ENCODE assay signal across 15 cellular contexts in the genomic region with DNA sequence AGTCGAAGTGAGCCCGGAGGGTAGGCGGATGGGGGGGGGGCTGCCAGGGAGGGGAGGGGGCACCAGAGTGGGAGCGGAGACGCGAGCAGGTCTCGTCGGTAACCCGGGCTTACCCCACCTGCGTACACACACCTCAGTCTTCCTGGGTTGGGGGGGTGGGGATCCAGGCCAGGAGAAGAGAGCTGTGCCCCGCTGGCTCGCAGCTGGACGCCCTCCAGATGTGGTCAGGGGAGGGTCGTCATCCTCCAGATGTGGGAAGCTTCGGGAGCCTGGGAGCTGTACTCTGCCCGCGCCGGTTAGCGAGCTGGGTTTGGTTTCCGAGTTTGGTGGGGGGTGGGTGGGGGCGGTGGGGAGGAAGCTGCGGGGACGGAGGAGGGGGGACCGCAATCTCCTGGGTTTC. TPM values are rescaled to one million over a fixed set of nuclear protein-coding genes. Genes with fewer than 3 reads are reported as not detected.
DNase-seq lines count a peak whose midpoint lies in the region; ATAC-seq, FAIRE-seq and TF ChIP-seq lines count a peak whose summit lies in the region.
"Had no signal": no experiment of that assay in that cellular context is flagged by ENCODE, and none has a peak within 500 bp of the region (broad histone marks: within the 10 kb centered on the region; RNA-seq: fewer than 3 reads in every experiment).

No MANE protein-coding gene starts in this region.

- BruUV-seq in GM12878 (replicated peaks; lab: Mats Ljungman, UMichigan), result no TSS peak

- POLR2A ChIA-PET in GM12878 (lab: Charles Lee), result interaction anchor here (0.8 kb wide), 1 partner anchor 57 kb away, joined by 3 read pairs; no protein-coding TSS in a partner anchor

- SMC1A ChIA-PET in GM12878 (lab: Charles Lee; ENCODE audit: uncharacterized antibody, unreplicated experiment), result interaction anchor here (1.1 kb wide), 1 partner anchor 66 kb away, joined by 3 read pairs; no protein-coding TSS in a partner anchor

- H3K9me3 Mint-ChIP-seq in immature natural killer cell, result no peaks in the 10 kb centered on the region
- H3K9me3 Mint-ChIP-seq: activated naive CD4-positive, alpha-beta T cell treated with anti-CD3 and anti-CD28 coated beads, Interleukin-2, amount 10 ng/mL, durations not matched to agents 7 days and 5 days; natural killer cell treated with Interleukin-12 subunit alpha and Interleukin-12 subunit beta and Interleukin-15 and Interleukin-18, amount 100 ng/mL, for 72 hours had no signal

- no peak for TF ChIP-seq EP300 in GM12878 (IDR thresholded peaks at IDR 0.05; ENCODE audit: borderline replicate concordance in 1 of 2, control insufficient read depth in 1 of 2, low read depth in 2 of 2, low read length in 2 of 2)

- no peak for TF ChIP-seq CTCF in right atrium auricular region (IDR thresholded peaks at IDR 0.05)
- no peak for TF ChIP-seq CTCF in heart right ventricle (IDR thresholded peaks at IDR 0.05)
- TF ChIP-seq CTCF in GM12878 (IDR thresholded peaks at IDR 0.05 in 2 of 3, conservative IDR thresholded peaks at IDR 0.05 in 1 of 3; ENCODE audit: control insufficient read depth in 2 of 3, extremely low read depth in 1 of 3, insufficient read depth in 1 of 3, low read depth in 3 of 3, low read length in 3 of 3), result no peak
- TF ChIP-seq CTCF in brain microvascular endothelial cell (IDR thresholded peaks at IDR 0.05; ENCODE audit: low read depth, low read length, missing control alignments), result no peak

- 1 to 2% methylated on average over 23 to 24 of the region's 24 CpGs for WGBS in heart right ventricle, 2 donors
- 11% methylated on average over 9 of the region's 24 CpGs for WGBS in GM12878 (ENCODE audit: insufficient coverage, insufficient replicate concordance, low lambda C conversion rate, missing lambda C conversion rate)
- 2% methylated on average over 24 of the region's 24 CpGs for WGBS in urinary bladder

- H3K9me3 ChIP-seq in right atrium auricular region, result no peaks in the 10 kb centered on the region
- no peaks in the 10 kb centered on the region for H3K9me3 ChIP-seq in heart right ventricle
- no peaks in the 10 kb centered on the region for H3K9me3 ChIP-seq in GM12878 (replicated peaks; ENCODE audit: control insufficient read depth, insufficient read depth, low read length)

- H3K27ac ChIP-seq in right atrium auricular region, result peak overlapping the region in 1 of 2 donors; percentile 33
- H3K27ac ChIP-seq in heart right ventricle, result no peak overlapping the region
- no peak overlapping the region for H3K27ac ChIP-seq in GM12878 (ENCODE audit: control insufficient read depth, insufficient read depth)
- no peak overlapping the region for H3K27ac ChIP-seq in urinary bladder (ENCODE audit: low read depth)
- no peak overlapping the region for H3K27ac ChIP-seq in brain microvascular endothelial cell

- H3K4me1 Mint-ChIP-seq in immature natural killer cell, result peaks cover 16 to 19% of the 10 kb centered on the region in 2 donors

- H3K79me2 ChIP-seq in GM12878 (ENCODE audit: control insufficient read depth, insufficient read depth, low read length), result no peaks in the 10 kb centered on the region

- RAD21 ChIA-PET in GM12878 (lab: Charles Lee; ENCODE audit: unreplicated experiment), result interaction anchor here (0.6 to 1.0 kb wide), 2 partner anchors 49 to 132 kb away, joined by 3 to 5 read pairs; no protein-coding TSS in a partner anchor

- CTCF ChIA-PET in GM12878 (lab: Yijun Ruan, JAX), result no interaction called here

- in situ Hi-C loops in GM12878 (cut with MboI) (no loop called here), brain microvascular endothelial cell (cut with HindIII; ENCODE audit: low pct_ligation_motif_present, low sequenced_read_pairs) (loop anchor here (25.0 kb wide), 1 partner anchor 126 kb away; no protein-coding TSS in a partner anchor)

- peak overlapping the region in 4 of 5 donors; percentile 51 to 80 (median 74) for H3K4me3 Mint-ChIP-seq in immature natural killer cell

- no peak overlapping the region for H3K27ac Mint-ChIP-seq in immature natural killer cell
- H3K27ac Mint-ChIP-seq: natural killer cell treated with Interleukin-12 subunit alpha and Interleukin-12 subunit beta and Interleukin-15 and Interleukin-18, amount 100 ng/mL, for 72 hours had no signal

- no peak overlapping the region for H2AFZ ChIP-seq in GM12878 (ENCODE audit: control insufficient read depth, low read depth, low read length)

- H3K4me2 ChIP-seq in GM12878 (ENCODE audit: control insufficient read depth, insufficient read depth), result 0 out of 2 replicates have a peak overlapping the region, but pooled peaks have one; percentile 17

- H3K36me3 ChIP-seq in right atrium auricular region, result no peaks in the 10 kb centered on the region
- H3K36me3 ChIP-seq in heart right ventricle, result no peaks in the 10 kb centered on the region
- H3K36me3 ChIP-seq in GM12878 (ENCODE audit: control insufficient read depth in 2 of 2, insufficient read depth in 2 of 2, low read length in 1 of 2), result no peaks in the 10 kb centered on the region
- H3K36me3 ChIP-seq in urinary bladder (ENCODE audit: insufficient read depth), result no peaks in the 10 kb centered on the region
- H3K36me3 ChIP-seq in brain microvascular endothelial cell (replicated peaks), result no peaks in the 10 kb centered on the region

- no peak overlapping the region for H3K9ac ChIP-seq in GM12878 (ENCODE audit: control insufficient read depth, insufficient read depth, low read length)

- H3K4me1 ChIP-seq in right atrium auricular region, result peaks cover 0 to 70% of the 10 kb centered on the region in 2 donors
- H3K4me1 ChIP-seq in heart right ventricle, result peaks cover 13 to 60% (median 39%) of the 10 kb centered on the region in 9 donors
- H3K4me1 ChIP-seq in GM12878 (ENCODE audit: control insufficient read depth, insufficient read depth, low read length), result peaks cover 14% of the 10 kb centered on the region; the same call in 1 of the 2 replicates
- H3K4me1 ChIP-seq in urinary bladder (ENCODE audit: insufficient read depth), result peaks cover 3% of the 10 kb centered on the region

- ATAC-seq in heart right ventricle, result no peak
- no peak for ATAC-seq in GM12878
- ATAC-seq in GM18505 (IDR thresholded peaks at IDR 0.05; ENCODE audit: unreplicated experiment), result no peak
- ATAC-seq: stimulated activated naive CD8-positive, alpha-beta T cell treated with anti-CD3 and anti-CD28 coated beads, Interleukin-15, Interleukin-2, amounts not matched to agents 100 U/mL and 50 U/mL, for 24 hours had no signal

- TF ChIP-seq RAD21 in GM12878 (IDR thresholded peaks at IDR 0.05; ENCODE audit: insufficient read depth, low read depth, low read length), result no peak

- H4K20me1 ChIP-seq in GM12878 (ENCODE audit: control insufficient read depth, insufficient read depth), result no peaks in the 10 kb centered on the region

- intact Hi-C loops in heart right ventricle (cut with DNase I) (loop anchor here in 1 of 10 donors (5.0 kb wide), 1 partner anchor 41 kb away; no protein-coding TSS in a partner anchor), GM12878 (cut with micrococcal nuclease; ENCODE audit: unreplicated experiment) (no loop called here)

- peaks cover 0 to 20% of the 10 kb centered on the region in 2 donors for H3K27me3 ChIP-seq in right atrium auricular region
- H3K27me3 ChIP-seq in heart right ventricle, result peaks cover 17 to 99% (median 75%) of the 10 kb centered on the region in 7 donors
- H3K27me3 ChIP-seq in GM12878 (replicated peaks in 1 of 2; ENCODE audit: control insufficient read depth in 2 of 2, insufficient read depth in 2 of 2, low read length in 1 of 2), result peaks cover 20 to 23% of the 10 kb centered on the region in 2 experiments
- peaks cover 70% of the 10 kb centered on the region for H3K27me3 ChIP-seq in brain microvascular endothelial cell (replicated peaks)

- no peak for FAIRE-seq in GM12878 (lab: Jason Lieb, UNC)

- TF ChIP-seq POLR2A in GM12878 (IDR thresholded peaks at IDR 0.05; ENCODE audit: low read depth, low read length) (no peak), GM18505 (IDR thresholded peaks at IDR 0.05; ENCODE audit: borderline replicate concordance, extremely low read depth, insufficient read depth, insufficient read length) (no peak)

- DNase-seq in right atrium auricular region (ENCODE audit: low spot score) (no peak), heart right ventricle (no peak), GM12878 (ENCODE audit: low read depth, low spot score) (no peak), immature natural killer cell (no peak), brain microvascular endothelial cell (no peak)
- no peak for DNase-seq in stimulated activated CD4-positive, alpha-beta T cell treated with anti-CD3 and anti-CD28 coated beads, Interleukin-4, amount 100 ng/mL, for 4 hours
- DNase-seq: NCI-H1092; NK-92 treated with Interleukin-12 subunit alpha and Interleukin-12 subunit beta, amount 100 ng/mL, for 24 hours; SHP77 treated with DMSO at 0.1 percent for 48 hours had no signal

- H3K27me3 Mint-ChIP-seq in immature natural killer cell (ENCODE audit: low read depth in 3 of 3), result peaks cover 17 to 31% (median 19%) of the 10 kb centered on the region in 3 donors

- peak overlapping the region; percentile 44 to 65 for H3K4me3 ChIP-seq in right atrium auricular region
- peak overlapping the region in 1 of 10 donors; percentile 66 for H3K4me3 ChIP-seq in heart right ventricle
- no peak overlapping the region for H3K4me3 ChIP-seq in GM12878
- peak overlapping the region; percentile 49 for H3K4me3 ChIP-seq in urinary bladder (ENCODE audit: low read depth, low read length)
- no peak overlapping the region for H3K4me3 ChIP-seq in brain microvascular endothelial cell (ENCODE audit: low read depth, low read length)

- H3K36me3 Mint-ChIP-seq in immature natural killer cell, result no peaks in the 10 kb centered on the region
- H3K36me3 Mint-ChIP-seq: activated naive CD4-positive, alpha-beta T cell treated with anti-CD3 and anti-CD28 coated beads, Interleukin-2, amount 10 ng/mL, durations not matched to agents 7 days and 5 days; natural killer cell treated with Interleukin-12 subunit alpha and Interleukin-12 subunit beta and Interleukin-15 and Interleukin-18, amount 100 ng/mL, for 72 hours had no signal

RNA-seq across cellular contexts. Expression of a gene that starts 1.3 kb away (rescaled TPM):
- 1 to 10 TPM; 4.3 to 6.2 TPM for total RNA-seq in right atrium auricular region
- total RNA-seq in heart right ventricle, result under 1 TPM; 0.14 to 0.46 (median 0.27) TPM
- polyA plus RNA-seq in heart right ventricle, result under 1 TPM; 0.04 to 0.22 TPM
- total RNA-seq in GM12878 (2013; cell fraction: nucleolus; rRNA removed), result 0.61 and 0.81 TPM in 2 replicates
- total RNA-seq in GM12878 (2014; rRNA removed), result not detected in 2 replicates
- not detected in 2 replicates for total RNA-seq in GM12878 (2014; rRNA removed; fragmentation: Illumina TruSeq; extraction: Trizol)
- 0.03 TPM in 1 of 2 replicates, not detected in the other for total RNA-seq in GM12878 (2021)
- not detected for polyA plus RNA-seq in GM12878 (2011; ENCODE audit: low read depth)
- 0.03 and 0.15 TPM in 2 replicates for polyA plus RNA-seq in GM12878 (2011; rRNA removed)
- polyA plus RNA-seq in GM12878 (2011; cell fraction: cytosol; rRNA removed), result 0.03 and 0.18 TPM in 2 replicates
- polyA plus RNA-seq in GM12878 (2011; cell fraction: nucleus; rRNA removed), result 0.20 and 0.31 TPM in 2 replicates
- polyA plus RNA-seq in GM12878 (2012), result 0.03 and 0.04 TPM in 2 replicates
- not detected in 2 replicates for polyA plus RNA-seq in GM12878 (2014; fragmentation: Illumina TruSeq; extraction: Trizol)
- polyA plus RNA-seq in GM12878 (2014; fragmentation: Nextera tagmentation; extraction: Ambion mirVana), result not detected
- not detected in 2 replicates for polyA plus RNA-seq in GM12878 (2014; rRNA removed)
- polyA plus RNA-seq in GM12878 (2016; fragmentation: Nextera tagmentation; extraction: Ambion mirVana), result not detected
- polyA minus RNA-seq in GM12878 (2011; rRNA and poly(A)+ RNA removed), result 0.07 and 0.21 TPM in 2 replicates
- not detected in 2 replicates for polyA minus RNA-seq in GM12878 (2011; cell fraction: cytosol; rRNA and poly(A)+ RNA removed)
- polyA minus RNA-seq in GM12878 (2011; cell fraction: nucleus; rRNA and poly(A)+ RNA removed), result 0.19 and 0.36 TPM in 2 replicates
- not detected for polyA plus RNA-seq in immature natural killer cell
- total RNA-seq in urinary bladder, result 6.6 TPM
- 0.15 TPM for polyA plus RNA-seq in urinary bladder
- total RNA-seq: glomerular endothelial cell; natural killer cell treated with Interleukin-12 subunit alpha and Interleukin-12 subunit beta and Interleukin-15 and Interleukin-18, amount 100 ng/mL, for 72 hours had no signal

RNA-seq across cellular contexts. Expression of a gene that starts 14.8 kb away (rescaled TPM):
- total RNA-seq in right atrium auricular region (10 to 100 TPM; 42.8 to 59.3 TPM), heart right ventricle (10 to 100 TPM; 18.5 to 80.6 (median 63.3) TPM), GM12878 (2014; rRNA removed) (41.7 and 45.3 TPM in 2 replicates), GM12878 (2014; rRNA removed; fragmentation: Illumina TruSeq; extraction: Trizol) (18.9 and 21.0 TPM in 2 replicates), GM12878 (2021) (39.9 and 40.4 TPM in 2 replicates), urinary bladder (32.5 TPM)
- polyA plus RNA-seq in heart right ventricle (10 to 100 TPM; 12.6 to 88.4 TPM), GM12878 (2011; rRNA removed) (12.1 and 23.1 TPM in 2 replicates), GM12878 (2014; fragmentation: Illumina TruSeq; extraction: Trizol) (8.7 and 17.3 TPM in 2 replicates), GM12878 (2014; fragmentation: Nextera tagmentation; extraction: Ambion mirVana) (1 to 10 TPM; 2.1 to 3.9 TPM), GM12878 (2014; rRNA removed) (54.8 and 69.8 TPM in 2 replicates), GM12878 (2016; fragmentation: Nextera tagmentation; extraction: Ambion mirVana) (10 to 100 TPM; 30.1 to 30.8 TPM), immature natural killer cell (10 to 100 TPM in 1 of 3 donors, 1 to 10 TPM in 2; 9.8 to 23.0 (median 9.9) TPM), urinary bladder (32.6 TPM)
- total RNA-seq in GM12878 (2013; cell fraction: nucleolus; rRNA removed), result 91.7 and 104 TPM in 2 replicates
- polyA plus RNA-seq in GM12878 (2011; ENCODE audit: low read depth), result 13.9 TPM
- polyA plus RNA-seq in GM12878 (2011; cell fraction: cytosol; rRNA removed), result 32.8 and 42.3 TPM in 2 replicates
- 218 and 263 TPM in 2 replicates for polyA plus RNA-seq in GM12878 (2011; cell fraction: nucleus; rRNA removed)
- 31.9 and 38.6 TPM in 2 replicates for polyA plus RNA-seq in GM12878 (2012)
- 16.5 and 32.9 TPM in 2 replicates for polyA minus RNA-seq in GM12878 (2011; rRNA and poly(A)+ RNA removed)
- polyA minus RNA-seq in GM12878 (2011; cell fraction: cytosol; rRNA and poly(A)+ RNA removed), result 9.1 and 11.6 TPM in 2 replicates
- polyA minus RNA-seq in GM12878 (2011; cell fraction: nucleus; rRNA and poly(A)+ RNA removed), result 52.7 and 79.3 TPM in 2 replicates

RNA-seq across cellular contexts. Expression of a gene that starts 29.3 kb away (rescaled TPM):
- total RNA-seq in right atrium auricular region, result 10 to 100 TPM in 1 of 2 donors, 1 to 10 TPM in 1; 4.5 to 13.3 TPM
- total RNA-seq in heart right ventricle, result 10 to 100 TPM in 5 of 10 donors, 1 to 10 TPM in 5; 5.2 to 21.5 (median 10.1) TPM
- 10 to 100 TPM in 1 of 2 donors, 1 to 10 TPM in 1; 3.0 to 18.9 TPM for polyA plus RNA-seq in heart right ventricle
- total RNA-seq in GM12878 (2013; cell fraction: nucleolus; rRNA removed), result not detected in 2 replicates
- not detected in 2 replicates for total RNA-seq in GM12878 (2014; rRNA removed)
- total RNA-seq in GM12878 (2014; rRNA removed; fragmentation: Illumina TruSeq; extraction: Trizol), result not detected in 2 replicates
- not detected in 2 replicates for total RNA-seq in GM12878 (2021)
- not detected for polyA plus RNA-seq in GM12878 (2011; ENCODE audit: low read depth)
- polyA plus RNA-seq in GM12878 (2011; rRNA removed), result not detected in 2 replicates
- polyA plus RNA-seq in GM12878 (2011; cell fraction: cytosol; rRNA removed), result not detected in 2 replicates
- polyA plus RNA-seq in GM12878 (2011; cell fraction: nucleus; rRNA removed), result not detected in 2 replicates
- 0.08 and 0.09 TPM in 2 replicates for polyA plus RNA-seq in GM12878 (2012)
- polyA plus RNA-seq in GM12878 (2014; fragmentation: Illumina TruSeq; extraction: Trizol), result not detected in 2 replicates
- polyA plus RNA-seq in GM12878 (2014; fragmentation: Nextera tagmentation; extraction: Ambion mirVana), result not detected
- polyA plus RNA-seq in GM12878 (2014; rRNA removed), result not detected in 2 replicates
- under 1 TPM; 0.04 to 0.07 TPM for polyA plus RNA-seq in GM12878 (2016; fragmentation: Nextera tagmentation; extraction: Ambion mirVana)
- polyA minus RNA-seq in GM12878 (2011; rRNA and poly(A)+ RNA removed), result not detected in 2 replicates
- not detected in 2 replicates for polyA minus RNA-seq in GM12878 (2011; cell fraction: cytosol; rRNA and poly(A)+ RNA removed)
- polyA minus RNA-seq in GM12878 (2011; cell fraction: nucleus; rRNA and poly(A)+ RNA removed), result 0.10 and 0.12 TPM in 2 replicates
- not detected for polyA plus RNA-seq in immature natural killer cell
- total RNA-seq in urinary bladder, result 4.4 TPM
- polyA plus RNA-seq in urinary bladder, result 5.6 TPM
- total RNA-seq: natural killer cell treated with Interleukin-12 subunit alpha and Interleukin-12 subunit beta and Interleukin-15 and Interleukin-18, amount 100 ng/mL, for 72 hours had no signal

RNA-seq across cellular contexts. Expression of a gene that starts 53.6 kb away (rescaled TPM):
- under 1 TPM; 0.16 to 0.19 TPM for total RNA-seq in right atrium auricular region
- 1 to 10 TPM in 4 of 10 donors, under 1 TPM in 6; 0.19 to 1.6 (median 0.59) TPM for total RNA-seq in heart right ventricle
- under 1 TPM; 0.17 to 0.80 TPM for polyA plus RNA-seq in heart right ventricle
- total RNA-seq in GM12878 (2013; cell fraction: nucleolus; rRNA removed), result 3.7 TPM in 2 replicates
- 1.9 and 2.4 TPM in 2 replicates for total RNA-seq in GM12878 (2014; rRNA removed)
- total RNA-seq in GM12878 (2014; rRNA removed; fragmentation: Illumina TruSeq; extraction: Trizol), result 1.0 and 1.2 TPM in 2 replicates
- 2.4 TPM in 2 replicates for total RNA-seq in GM12878 (2021)
- polyA plus RNA-seq in GM12878 (2011; ENCODE audit: low read depth), result 0.46 TPM
- 0.58 and 0.92 TPM in 2 replicates for polyA plus RNA-seq in GM12878 (2011; rRNA removed)
- polyA plus RNA-seq in GM12878 (2011; cell fraction: cytosol; rRNA removed), result 0.35 and 0.51 TPM in 2 replicates
- 1.6 and 2.5 TPM in 2 replicates for polyA plus RNA-seq in GM12878 (2011; cell fraction: nucleus; rRNA removed)
- 0.85 and 1.00 TPM in 2 replicates for polyA plus RNA-seq in GM12878 (2012)
- 1.3 and 2.8 TPM in 2 replicates for polyA plus RNA-seq in GM12878 (2014; fragmentation: Illumina TruSeq; extraction: Trizol)
- under 1 TPM; 0.23 to 0.27 TPM for polyA plus RNA-seq in GM12878 (2014; fragmentation: Nextera tagmentation; extraction: Ambion mirVana)
- 2.3 and 2.7 TPM in 2 replicates for polyA plus RNA-seq in GM12878 (2014; rRNA removed)
- 1 to 10 TPM; 1.7 to 1.8 TPM for polyA plus RNA-seq in GM12878 (2016; fragmentation: Nextera tagmentation; extraction: Ambion mirVana)
- polyA minus RNA-seq in GM12878 (2011; rRNA and poly(A)+ RNA removed), result 0.57 and 0.66 TPM in 2 replicates
- polyA minus RNA-seq in GM12878 (2011; cell fraction: cytosol; rRNA and poly(A)+ RNA removed), result not detected in 2 replicates
- 1.2 and 1.4 TPM in 2 replicates for polyA minus RNA-seq in GM12878 (2011; cell fraction: nucleus; rRNA and poly(A)+ RNA removed)
- under 1 TPM in 1 of 3 donors, not detected in 2; 1.00 TPM for polyA plus RNA-seq in immature natural killer cell
- 1.3 TPM for total RNA-seq in urinary bladder
- 0.23 TPM for polyA plus RNA-seq in urinary bladder

Comparison
In these comparisons a context has a peak if more than half of its experiments do, and no peak if none do; other contexts are left out.
1. H3K4me3 ChIP-seq: peak in right atrium auricular region (2 of 2) and urinary bladder (single experiment); none in GM12878 (single experiment) and brain microvascular endothelial cell (single experiment).